ENCODE assay signal across 15 cellular contexts in the genomic region with DNA sequence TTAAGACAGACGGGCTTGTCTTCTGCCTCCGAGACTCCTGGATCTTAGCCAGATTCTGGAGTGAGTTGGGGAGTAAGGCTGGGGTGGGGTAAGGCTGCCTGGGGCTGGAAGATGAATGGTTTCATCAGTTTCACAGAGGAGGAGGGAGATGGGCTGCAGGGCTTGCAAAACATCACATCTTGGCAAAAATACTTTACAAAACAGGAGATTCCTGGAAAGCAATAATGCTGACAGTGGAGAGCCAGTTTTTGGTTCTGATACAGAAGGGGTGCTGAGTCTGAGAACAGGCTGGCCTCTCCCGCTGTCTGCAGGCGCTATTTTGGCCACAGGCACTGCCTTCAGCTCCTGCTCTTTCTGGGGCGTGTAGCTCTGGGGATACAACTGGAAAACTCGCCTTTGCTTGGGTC.
A peak's percentile ranks its signal among the peaks of the same experiment; 100 is the strongest.
DNase-seq lines count a peak whose midpoint lies in the region; ATAC-seq and TF ChIP-seq lines count a peak whose summit lies in the region.
"Had no signal": no experiment of that assay in that cellular context is flagged by ENCODE, and none has a peak within 500 bp of the region (broad histone marks: within the 10 kb centered on the region; RNA-seq: fewer than 3 reads in every experiment).

No MANE protein-coding gene starts in this region.

- ATAC-seq in GM23338 (no peak), sciatic nerve (peak; percentile 93)
- no peak for ATAC-seq in natural killer cell treated with Interleukin-12 subunit alpha and Interleukin-12 subunit beta and Interleukin-15 and Interleukin-18, amount 100 ng/mL, for 72 hours
- ATAC-seq: body of pancreas had no signal

- no peaks in the 10 kb centered on the region for H3K79me2 ChIP-seq in GM23338 (replicated peaks; ENCODE audit: insufficient read depth)
- no peaks in the 10 kb centered on the region for H3K79me2 ChIP-seq in hepatocyte

- no peaks in the 10 kb centered on the region for H3K9me3 Mint-ChIP-seq in GM23338
- H3K9me3 Mint-ChIP-seq in natural killer cell treated with Interleukin-12 subunit alpha and Interleukin-12 subunit beta and Interleukin-15 and Interleukin-18, amount 100 ng/mL, for 72 hours: peaks cover 3% of the 10 kb centered on the region

- peak overlapping the region; percentile 84; the same call in 1 of the 2 replicates for H3K27ac Mint-ChIP-seq in GM23338
- no peak overlapping the region for H3K27ac Mint-ChIP-seq in natural killer cell treated with Interleukin-12 subunit alpha and Interleukin-12 subunit beta and Interleukin-15 and Interleukin-18, amount 100 ng/mL, for 72 hours
- H3K27ac Mint-ChIP-seq: activated CD4-positive, alpha-beta memory T cell treated with anti-CD3 and anti-CD28 coated beads, Interleukin-2, amount 10 ng/mL, durations not matched to agents 7 days and 5 days; B cell had no signal

- no peak overlapping the region for H3K4me3 ChIP-seq in GM23338
- H3K4me3 ChIP-seq in hepatocyte: no peak overlapping the region
- H3K4me3 ChIP-seq in brain microvascular endothelial cell (ENCODE audit: low read depth, low read length): no peak overlapping the region
- H3K4me3 ChIP-seq: body of pancreas, MG63, SK-N-MC, tibial artery had no signal

- H3K4me1 Mint-ChIP-seq in GM23338: no peaks in the 10 kb centered on the region
- H3K4me1 Mint-ChIP-seq in natural killer cell treated with Interleukin-12 subunit alpha and Interleukin-12 subunit beta and Interleukin-15 and Interleukin-18, amount 100 ng/mL, for 72 hours (ENCODE audit: low read depth in 2 of 2): peaks cover 0 to 9% of the 10 kb centered on the region in 2 donors
- H3K4me1 Mint-ChIP-seq: B cell had no signal

- no peaks in the 10 kb centered on the region for H3K9me3 ChIP-seq in hepatocyte (ENCODE audit: low read depth)
- H3K9me3 ChIP-seq: body of pancreas, MG63, tibial artery had no signal

- H3K36me3 ChIP-seq in GM23338 (ENCODE audit: insufficient read depth) (no peaks in the 10 kb centered on the region), hepatocyte (replicated peaks; ENCODE audit: insufficient read depth, low read depth) (no peaks in the 10 kb centered on the region), brain microvascular endothelial cell (replicated peaks) (no peaks in the 10 kb centered on the region)
- H3K36me3 ChIP-seq: MG63, tibial artery had no signal

- H2AFZ ChIP-seq in GM23338 (no peak overlapping the region), hepatocyte (no peak overlapping the region)

- no peaks in the 10 kb centered on the region for H3F3A ChIP-seq in GM23338 (replicated peaks; ENCODE audit: low read depth)

- no peaks in the 10 kb centered on the region for H4K20me1 ChIP-seq in GM23338 (replicated peaks; ENCODE audit: insufficient read depth)
- no peaks in the 10 kb centered on the region for H4K20me1 ChIP-seq in hepatocyte (ENCODE audit: insufficient read depth, poor library complexity, severe bottlenecking)

- H3K9me2 ChIP-seq in GM23338 (ENCODE audit: insufficient read depth) (peaks cover 18% of the 10 kb centered on the region), hepatocyte (replicated peaks; ENCODE audit: insufficient read depth) (no peaks in the 10 kb centered on the region)

- H3K27ac ChIP-seq in GM23338 (ENCODE audit: low read depth): no peak overlapping the region
- no peak overlapping the region for H3K27ac ChIP-seq in hepatocyte
- H3K27ac ChIP-seq in brain microvascular endothelial cell: no peak overlapping the region
- H3K27ac ChIP-seq: body of pancreas, SK-N-MC, tibial artery had no signal

- no peaks in the 10 kb centered on the region for H3K36me3 Mint-ChIP-seq in GM23338 (ENCODE audit: low read depth)
- H3K36me3 Mint-ChIP-seq in natural killer cell treated with Interleukin-12 subunit alpha and Interleukin-12 subunit beta and Interleukin-15 and Interleukin-18, amount 100 ng/mL, for 72 hours: peaks cover 8% of the 10 kb centered on the region

- WGBS in hepatocyte (ENCODE audit: low lambda C conversion rate, missing lambda C conversion rate): 84% methylated on average over 6 of the region's 6 CpGs

- no peaks in the 10 kb centered on the region for H3K27me3 ChIP-seq in GM23338 (ENCODE audit: insufficient read depth)
- H3K27me3 ChIP-seq in hepatocyte: no peaks in the 10 kb centered on the region
- no peaks in the 10 kb centered on the region for H3K27me3 ChIP-seq in brain microvascular endothelial cell (replicated peaks)
- H3K27me3 ChIP-seq: body of pancreas, MG63, tibial artery had no signal

- H3K4me2 ChIP-seq in GM23338 (no peak overlapping the region), hepatocyte (no peak overlapping the region)

- TF ChIP-seq CTCF in GM23338 (conservative IDR thresholded peaks at IDR 0.05; ENCODE audit: low read depth in 2 of 2) (no peak), hepatocyte (IDR thresholded peaks at IDR 0.05; ENCODE audit: poor library complexity) (no peak), brain microvascular endothelial cell (IDR thresholded peaks at IDR 0.05; ENCODE audit: low read depth, low read length, missing control alignments) (no peak)

- peaks cover 6% of the 10 kb centered on the region for H3K27me3 Mint-ChIP-seq in GM23338 (ENCODE audit: insufficient read depth, low read depth, poor library complexity)
- H3K27me3 Mint-ChIP-seq in natural killer cell treated with Interleukin-12 subunit alpha and Interleukin-12 subunit beta and Interleukin-15 and Interleukin-18, amount 100 ng/mL, for 72 hours: peaks cover 9 to 10% of the 10 kb centered on the region in 2 donors
- H3K27me3 Mint-ChIP-seq: activated CD4-positive, alpha-beta memory T cell treated with anti-CD3 and anti-CD28 coated beads, Interleukin-2, amount 10 ng/mL, durations not matched to agents 7 days and 5 days had no signal

- in situ Hi-C loops in brain microvascular endothelial cell (cut with HindIII; ENCODE audit: low pct_ligation_motif_present, low sequenced_read_pairs): no loop called here

- no peak for DNase-seq in GM23338 (ENCODE audit: low spot score)
- DNase-seq in cerebellum (ENCODE audit: low spot score): peak; percentile 81
- DNase-seq in hepatocyte (ENCODE audit: low spot score): peak; percentile 43
- peak; percentile 64 for DNase-seq in sciatic nerve (ENCODE audit: low spot score)
- DNase-seq in brain microvascular endothelial cell: no peak
- no peak for DNase-seq in effector CD4-positive, alpha-beta T cell
- DNase-seq in NCI-H524 (lab: John Stamatoyannopoulos, UW): no peak
- DNase-seq in natural killer cell treated with Interleukin-12 subunit alpha and Interleukin-12 subunit beta and Interleukin-15 and Interleukin-18, amount 100 ng/mL, for 72 hours (ENCODE audit: low spot score): no peak
- DNase-seq: activated CD4-positive, alpha-beta memory T cell treated with anti-CD3 and anti-CD28 coated beads, Interleukin-2, amount 10 ng/mL, durations not matched to agents 7 days and 5 days; DMS79; MG63 had no signal

- intact Hi-C loops in sciatic nerve (cut with DNase I): no loop called here

- no peak overlapping the region for H3K4me3 Mint-ChIP-seq in GM23338
- no peak overlapping the region for H3K4me3 Mint-ChIP-seq in natural killer cell treated with Interleukin-12 subunit alpha and Interleukin-12 subunit beta and Interleukin-15 and Interleukin-18, amount 100 ng/mL, for 72 hours
- H3K4me3 Mint-ChIP-seq: activated CD4-positive, alpha-beta memory T cell treated with anti-CD3 and anti-CD28 coated beads, Interleukin-2, amount 10 ng/mL, durations not matched to agents 7 days and 5 days; B cell had no signal

- H3K4me1 ChIP-seq in GM23338 (ENCODE audit: insufficient read depth) (no peaks in the 10 kb centered on the region), hepatocyte (ENCODE audit: insufficient read depth) (peaks cover 5% of the 10 kb centered on the region)

TF ChIP-seq in GM23338, 12 proteins besides CTCF, POLR2A, EP300 and RAD21:
- TF ChIP-seq, protein P1, sequence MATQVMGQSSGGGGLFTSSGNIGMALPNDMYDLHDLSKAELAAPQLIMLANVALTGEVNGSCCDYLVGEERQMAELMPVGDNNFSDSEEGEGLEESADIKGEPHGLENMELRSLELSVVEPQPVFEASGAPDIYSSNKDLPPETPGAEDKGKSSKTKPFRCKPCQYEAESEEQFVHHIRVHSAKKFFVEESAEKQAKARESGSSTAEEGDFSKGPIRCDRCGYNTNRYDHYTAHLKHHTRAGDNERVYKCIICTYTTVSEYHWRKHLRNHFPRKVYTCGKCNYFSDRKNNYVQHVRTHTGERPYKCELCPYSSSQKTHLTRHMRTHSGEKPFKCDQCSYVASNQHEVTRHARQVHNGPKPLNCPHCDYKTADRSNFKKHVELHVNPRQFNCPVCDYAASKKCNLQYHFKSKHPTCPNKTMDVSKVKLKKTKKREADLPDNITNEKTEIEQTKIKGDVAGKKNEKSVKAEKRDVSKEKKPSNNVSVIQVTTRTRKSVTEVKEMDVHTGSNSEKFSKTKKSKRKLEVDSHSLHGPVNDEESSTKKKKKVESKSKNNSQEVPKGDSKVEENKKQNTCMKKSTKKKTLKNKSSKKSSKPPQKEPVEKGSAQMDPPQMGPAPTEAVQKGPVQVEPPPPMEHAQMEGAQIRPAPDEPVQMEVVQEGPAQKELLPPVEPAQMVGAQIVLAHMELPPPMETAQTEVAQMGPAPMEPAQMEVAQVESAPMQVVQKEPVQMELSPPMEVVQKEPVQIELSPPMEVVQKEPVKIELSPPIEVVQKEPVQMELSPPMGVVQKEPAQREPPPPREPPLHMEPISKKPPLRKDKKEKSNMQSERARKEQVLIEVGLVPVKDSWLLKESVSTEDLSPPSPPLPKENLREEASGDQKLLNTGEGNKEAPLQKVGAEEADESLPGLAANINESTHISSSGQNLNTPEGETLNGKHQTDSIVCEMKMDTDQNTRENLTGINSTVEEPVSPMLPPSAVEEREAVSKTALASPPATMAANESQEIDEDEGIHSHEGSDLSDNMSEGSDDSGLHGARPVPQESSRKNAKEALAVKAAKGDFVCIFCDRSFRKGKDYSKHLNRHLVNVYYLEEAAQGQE (IDR thresholded peaks at IDR 0.05; ENCODE audit: unreplicated experiment): no peak
- TF ChIP-seq POLR2AphosphoS5 (IDR thresholded peaks at IDR 0.05; ENCODE audit: low read depth) (no peak), ZNF114 (CRISPR knock-in tag; IDR thresholded peaks at IDR 0.05) (no peak), EZH2 (IDR thresholded peaks at IDR 0.05; ENCODE audit: low read depth, unreplicated experiment) (no peak)

Comparison
In these comparisons a context has a peak if more than half of its experiments do, and no peak if none do; other contexts are left out.
1. DNase-seq: peak in cerebellum (single experiment), hepatocyte (single experiment) and sciatic nerve (single experiment); none in GM23338 (single experiment), brain microvascular endothelial cell (single experiment), effector CD4-positive, alpha-beta T cell (single experiment), NCI-H524 (0 of 2) and natural killer cell treated with Interleukin-12 subunit alpha and Interleukin-12 subunit beta and Interleukin-15 and Interleukin-18, amount 100 ng/mL, for 72 hours (single experiment).